In the genomic region with DNA sequence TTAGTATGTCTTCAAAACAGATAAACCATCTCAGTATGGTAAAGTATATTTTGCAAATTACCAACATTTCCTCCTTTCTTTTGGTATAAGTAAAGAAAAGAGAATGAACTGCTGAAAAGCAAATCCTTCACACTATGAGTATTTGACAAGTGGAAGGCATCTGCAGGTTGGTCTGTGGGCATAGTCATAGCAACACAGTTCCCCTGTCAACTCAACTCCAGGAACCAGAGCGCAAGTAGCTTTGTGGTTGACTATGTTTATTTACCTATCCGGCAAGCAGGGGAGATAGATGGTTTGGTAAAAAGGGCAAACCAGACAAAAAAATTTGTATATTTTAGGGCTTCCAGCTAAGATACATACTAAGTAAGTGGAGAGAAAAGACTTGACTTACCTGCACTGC, we compare ENCODE assay signal across 1 cellular context.
TF ChIP-seq lines count a peak whose summit lies in the region.

No MANE protein-coding gene starts in this region.

TF ChIP-seq in IMR-90, 13 proteins besides CTCF, POLR2A, EP300 and RAD21:
- TF ChIP-seq MXI1 (IDR thresholded peaks at IDR 0.05; ENCODE audit: borderline replicate concordance, low read depth, low read length) (0 out of 2 replicates have a peak, but pooled peaks have one; percentile 17), FOS (IDR thresholded peaks at IDR 0.05; ENCODE audit: low read depth, low read length) (no peak), SMC3 (IDR thresholded peaks at IDR 0.05; ENCODE audit: low read depth, low read length) (no peak), RFX5 (IDR thresholded peaks at IDR 0.05; ENCODE audit: low read depth, low read length) (no peak), BHLHE40 (IDR thresholded peaks at IDR 0.05; ENCODE audit: low read depth, low read length) (no peak), CHD1 (IDR thresholded peaks at IDR 0.05; ENCODE audit: low read depth, low read length) (no peak)
